Comparison of ENCODE assay signal across 25 cellular contexts in genomic region chr11:72260574-72260973, GRCh38. TPM values are rescaled to one million over a fixed set of nuclear protein-coding genes. Genes with fewer than 3 reads are reported as not detected.
"Had no signal": no experiment of that assay in that cellular context is flagged by ENCODE, and none has a peak within 500 bp of the region (broad histone marks: within the 10 kb centered on the region; RNA-seq: fewer than 3 reads in every experiment).

No MANE protein-coding gene starts in this region.

- DNase-seq: cortex of kidney; effector CD8-positive, alpha-beta T cell; effector memory CD8-positive, alpha-beta T cell; endodermal cell; erythroblast; esophagus squamous epithelium; foreskin fibroblast; foreskin melanocyte; gastrocnemius medialis; glutamatergic neuron; head of caudate nucleus; heart right ventricle; hippocampal formation; left cardiac atrium; left lung; left ventricle myocardium superior; lower lobe of right lung; mesenchymal stem cell; mucosa of descending colon; naive B cell had no signal

- H3K4me3 ChIP-seq: esophagus squamous epithelium, gastrocnemius medialis, heart right ventricle, left lung, lower lobe of right lung, mucosa of descending colon had no signal

- H3K36me3 ChIP-seq: esophagus squamous epithelium, gastrocnemius medialis, heart right ventricle, left lung, lower lobe of right lung had no signal

- H3K4me1 ChIP-seq: esophagus squamous epithelium, gastrocnemius medialis, left lung, lower lobe of right lung had no signal

- ATAC-seq: effector memory CD8-positive, alpha-beta T cell; esophagus mucosa; gastrocnemius medialis; heart right ventricle; left cardiac atrium; left lung; left ventricle myocardium superior; lower lobe of right lung; mucosa of descending colon had no signal

- FAIRE-seq: endometrium, islet of Langerhans, keratinocyte had no signal

- H3K27ac ChIP-seq: epithelial cell of prostate, esophagus squamous epithelium, gastrocnemius medialis, heart right ventricle, left lung, lower lobe of right lung had no signal

- H3K9me3 ChIP-seq: esophagus squamous epithelium, gastrocnemius medialis, heart right ventricle, left lung, lower lobe of right lung, mucosa of descending colon had no signal

- H3K27me3 ChIP-seq: gastrocnemius medialis had no signal

RNA-seq across cellular contexts. Expression of gene PHOX2A, which starts 16.6 kb away (rescaled TPM):
- polyA plus RNA-seq: heart right ventricle, keratinocyte had no signal

RNA-seq across cellular contexts. Expression of gene FOLR2, which starts 44.0 kb away (rescaled TPM):
- polyA plus RNA-seq: keratinocyte had no signal
